ENCODE assay signal across 18 cellular contexts in the genomic region with DNA sequence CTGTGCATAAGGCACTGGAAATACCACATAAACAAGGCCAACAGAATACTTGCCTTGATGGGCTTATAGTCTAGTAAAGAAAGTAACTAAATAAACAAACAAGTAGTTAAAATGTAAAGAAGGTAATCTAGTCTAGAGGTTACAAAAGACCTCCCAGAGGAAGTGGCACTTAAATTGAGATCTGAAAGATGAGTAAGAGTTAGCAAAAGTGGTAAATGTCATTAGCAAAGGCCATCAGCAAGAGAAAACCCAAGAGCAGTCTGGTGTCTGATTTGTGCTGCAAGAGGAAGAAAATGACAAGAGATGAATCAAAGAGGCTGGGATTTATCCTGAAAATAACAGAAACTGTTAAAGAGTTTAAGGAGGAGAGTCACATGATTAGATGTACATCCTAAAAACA.
"Had no signal": no experiment of that assay in that cellular context is flagged by ENCODE, and none has a peak within 500 bp of the region (broad histone marks: within the 10 kb centered on the region; RNA-seq: fewer than 3 reads in every experiment).

No MANE protein-coding gene starts in this region.

- DNase-seq: activated B cell treated with CpG ODN at 0.5 μM for 24 hours; activated CD4-positive, alpha-beta T cell treated with anti-CD3 and anti-CD28 coated beads for 4 hours; activated CD4-positive, alpha-beta T cell treated with anti-CD3 and anti-CD28 coated beads, Interleukin-2, amount 50 U/mL, for 48 hours; activated T-cell treated with anti-CD3 and anti-CD28 coated beads, Interleukin-2, amount 50 U/mL, for 24 hours; central memory CD4-positive, alpha-beta T cell; effector memory CD4-positive, alpha-beta T cell; gastrocnemius medialis; islet precursor cell; left cardiac atrium; midbrain; right cardiac atrium; stimulated activated CD4-positive, alpha-beta T cell treated with anti-CD3 and anti-CD28 coated beads, Interleukin-12 subunit alpha, Interleukin-12 subunit beta, amount 100 ng/mL, for 4 hours; stimulated activated CD4-positive, alpha-beta T cell treated with anti-CD3 and anti-CD28 coated beads, Interleukin-4, amount 100 ng/mL, for 4 hours; T-helper 9 cell; upper lobe of left lung had no signal

- H3K4me1 Mint-ChIP-seq: activated B cell treated with CpG ODN at 0.5 μM for 24 hours; activated T-helper 17 cell treated with anti-CD3 and anti-CD28 coated beads, Interleukin-2, amount 50 U/mL, for 72 hours; nephron had no signal

- H3K27me3 Mint-ChIP-seq: activated T-cell treated with anti-CD3 and anti-CD28 coated beads, Interleukin-2, amount 50 U/mL, for 24 hours; activated T-helper 17 cell treated with anti-CD3 and anti-CD28 coated beads, Interleukin-2, amount 50 U/mL, for 72 hours had no signal

- H3K27ac Mint-ChIP-seq: activated B cell treated with CpG ODN at 0.5 μM for 24 hours; activated naive CD4-positive, alpha-beta T cell treated with anti-CD3 and anti-CD28 coated beads, Interleukin-2, amount 50 U/mL, for 72 hours; activated T-cell treated with anti-CD3 and anti-CD28 coated beads, Interleukin-2, amount 50 U/mL, for 24 hours; activated T-helper 17 cell treated with anti-CD3 and anti-CD28 coated beads, Interleukin-2, amount 50 U/mL, for 72 hours; nephron had no signal

- H3K4me3 Mint-ChIP-seq: activated B cell treated with CpG ODN at 0.5 μM for 24 hours; activated T-cell treated with anti-CD3 and anti-CD28 coated beads, Interleukin-2, amount 50 U/mL, for 24 hours; activated T-helper 17 cell treated with anti-CD3 and anti-CD28 coated beads, Interleukin-2, amount 50 U/mL, for 72 hours; nephron had no signal

- H3K9me3 Mint-ChIP-seq: activated naive CD4-positive, alpha-beta T cell treated with anti-CD3 and anti-CD28 coated beads, Interleukin-2, amount 50 U/mL, for 72 hours had no signal

- ATAC-seq: activated naive CD4-positive, alpha-beta T cell treated with anti-CD3 and anti-CD28 coated beads, Interleukin-2, amount 50 U/mL, for 72 hours; activated T-helper 17 cell treated with anti-CD3 and anti-CD28 coated beads, Interleukin-2, amount 50 U/mL, for 72 hours; gastrocnemius medialis; left cardiac atrium; right cardiac atrium had no signal
